20 cellular contexts compared by ENCODE assay signal in genomic region chr6:36655073-36655847, GRCh38. TPM values are rescaled to one million over a fixed set of nuclear protein-coding genes. Genes with fewer than 3 reads are reported as not detected.
DNase-seq lines count a peak whose midpoint lies in the region; ATAC-seq and TF ChIP-seq lines count a peak whose summit lies in the region.
"Had no signal": no experiment of that assay in that cellular context is flagged by ENCODE, and none has a peak within 500 bp of the region (broad histone marks: within the 10 kb centered on the region; RNA-seq: fewer than 3 reads in every experiment).

No MANE protein-coding gene starts in this region.

- TF ChIP-seq CTCF in GM12865 (IDR thresholded peaks at IDR 0.05; ENCODE audit: insufficient read depth, low read depth, low read length, missing control alignments) (no peak), glutamatergic neuron (IDR thresholded peaks at IDR 0.05; ENCODE audit: partially characterized antibody, unreplicated experiment) (no peak)

- no peaks in the 10 kb centered on the region for H4K20me1 ChIP-seq in BLaER1 treated with 17β-estradiol and CSF1 and Interleukin-3, amounts not matched to agents 10 nM and 100 nM

- H3K4me2 ChIP-seq in BLaER1 treated with 17β-estradiol and CSF1 and Interleukin-3, amounts not matched to agents 10 nM and 100 nM = peak overlapping the region in 10 of 11 experiments; percentile 10 to 96 (median 47); a peak in 18 of 22 replicates

- 0 out of 22 replicates have a peak overlapping the region, but pooled peaks of 1 of the 11 experiments have one; percentile 3 for H3K9ac ChIP-seq in BLaER1 treated with 17β-estradiol and CSF1 and Interleukin-3, amounts not matched to agents 10 nM and 100 nM

- no peaks in the 10 kb centered on the region for H3K4me1 Mint-ChIP-seq in glutamatergic neuron (ENCODE audit: low read depth, unreplicated experiment)

- no peak overlapping the region for H3K27ac ChIP-seq in BLaER1 treated with 17β-estradiol and CSF1 and Interleukin-3, amounts not matched to agents 10 nM and 100 nM

- no peak overlapping the region for H3K4me3 Mint-ChIP-seq in glutamatergic neuron (ENCODE audit: unreplicated experiment)
- H3K4me3 Mint-ChIP-seq: IgD-negative memory B cell had no signal

- no peaks in the 10 kb centered on the region for H3K36me3 Mint-ChIP-seq in glutamatergic neuron (ENCODE audit: unreplicated experiment)

- peaks cover 6% of the 10 kb centered on the region for H3K27me3 Mint-ChIP-seq in glutamatergic neuron (ENCODE audit: unreplicated experiment)

- H3K36me3 ChIP-seq in BLaER1 treated with 17β-estradiol and CSF1 and Interleukin-3, amounts not matched to agents 10 nM and 100 nM = no peaks in the 10 kb centered on the region

- no peak for ATAC-seq in HG03442 (IDR thresholded peaks at IDR 0.05; ENCODE audit: unreplicated experiment)

- DNase-seq in GM12865 (ENCODE audit: low read depth) = peak; percentile 49
- peak; percentile 45 for DNase-seq in RPMI8226
- DNase-seq in islet precursor cell = peak; percentile 47
- no peak for DNase-seq in glutamatergic neuron
- no peak for DNase-seq in NCI-H345 treated with DMSO at 0.1 percent for 48 hours (lab: John Stamatoyannopoulos, UW; ENCODE audit: unreplicated experiment)
- no peak for DNase-seq in NCI-H510A (lab: John Stamatoyannopoulos, UW)
- DNase-seq: Caco-2, GDM1, Kasumi-1, NCI-H1105 treated with DMSO at 0.1 percent for 48 hours, NCI-H1694 treated with DMSO at 0.1 percent for 48 hours, NCI-H2107, NCI-H446 treated with DMSO at 0.1 percent for 48 hours, NCI-H82, SHP77 treated with DMSO at 0.1 percent for 48 hours had no signal

- peaks cover 2% of the 10 kb centered on the region for H3K9me3 Mint-ChIP-seq in glutamatergic neuron (ENCODE audit: unreplicated experiment)
- H3K9me3 Mint-ChIP-seq: IgD-negative memory B cell had no signal

- no peak overlapping the region for H3K27ac Mint-ChIP-seq in glutamatergic neuron (ENCODE audit: unreplicated experiment)

- H3K4me1 ChIP-seq in BLaER1 treated with 17β-estradiol and CSF1 and Interleukin-3, amounts not matched to agents 10 nM and 100 nM = peaks cover 28 to 92% (median 84%) of the 10 kb centered on the region in 10 experiments
- H3K4me1 ChIP-seq: Caco-2 had no signal

- no peaks in the 10 kb centered on the region for H3K9me3 ChIP-seq in BLaER1 treated with 17β-estradiol and CSF1 and Interleukin-3, amounts not matched to agents 10 nM and 100 nM (replicated peaks in 1 of 11)
- H3K9me3 ChIP-seq: Caco-2 had no signal

- no peaks in the 10 kb centered on the region for H3K27me3 ChIP-seq in BLaER1 treated with 17β-estradiol and CSF1 and Interleukin-3, amounts not matched to agents 10 nM and 100 nM

- no peak overlapping the region for H3K4me3 ChIP-seq in BLaER1 treated with 17β-estradiol and CSF1 and Interleukin-3, amounts not matched to agents 10 nM and 100 nM
- H3K4me3 ChIP-seq in GM12865 (ENCODE audit: low read depth, low read length) = no peak overlapping the region

RNA-seq across cellular contexts. Expression of gene CDKN1A, which starts 23.3 kb away (rescaled TPM):
- total RNA-seq in glutamatergic neuron (ENCODE audit: unreplicated experiment) = 41.3 TPM

RNA-seq across cellular contexts. Expression of gene RAB44, which starts 42.4 kb away (rescaled TPM):
- not detected for total RNA-seq in glutamatergic neuron (ENCODE audit: unreplicated experiment)
- total RNA-seq: A673, Caco-2, H4 had no signal

Comparison
In these comparisons a context has a peak if more than half of its experiments do, and no peak if none do; other contexts are left out.
1. DNase-seq: peak in GM12865 (single experiment), RPMI8226 (single experiment) and islet precursor cell (single experiment); none in glutamatergic neuron (single experiment), NCI-H345 treated with DMSO at 0.1 percent for 48 hours (single experiment) and NCI-H510A (single experiment).